In the genomic region with DNA sequence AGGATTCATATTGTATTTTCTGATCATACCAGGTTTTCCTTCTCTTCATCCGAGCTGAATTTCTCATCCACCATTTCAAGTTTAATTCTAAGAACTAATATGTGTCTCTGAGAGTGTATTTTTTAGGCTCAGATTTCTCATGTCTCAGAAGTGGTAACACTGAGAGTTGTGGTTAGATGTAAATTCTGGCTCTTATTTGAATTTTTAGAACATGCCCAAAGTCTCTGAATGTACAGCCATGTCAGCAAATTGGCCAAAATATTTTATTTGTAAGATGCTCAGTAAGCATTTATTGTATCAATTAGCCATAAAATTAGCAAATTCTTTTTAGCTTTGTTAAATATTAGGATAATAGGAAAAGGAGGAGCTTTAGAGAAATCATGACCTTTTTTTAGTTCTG, we compare ENCODE assay signal across 17 cellular contexts. TPM values are rescaled to one million over a fixed set of nuclear protein-coding genes. Genes with fewer than 3 reads are reported as not detected.
DNase-seq lines count a peak whose midpoint lies in the region; ATAC-seq and TF ChIP-seq lines count a peak whose summit lies in the region.
"Had no signal": no experiment of that assay in that cellular context is flagged by ENCODE, and none has a peak within 500 bp of the region (broad histone marks: within the 10 kb centered on the region; RNA-seq: fewer than 3 reads in every experiment).

No MANE protein-coding gene starts in this region.

- no peaks in the 10 kb centered on the region for H3K4me1 ChIP-seq in OCI-LY7 (ENCODE audit: insufficient read depth, low read length, poor library complexity, severe bottlenecking)
- H3K4me1 ChIP-seq: breast epithelium had no signal

- H3K4me2 ChIP-seq in neural cell (ENCODE audit: low read length) (peak overlapping the region; percentile 24), OCI-LY7 (ENCODE audit: low read length) (no peak overlapping the region)
- H3K4me2 ChIP-seq: smooth muscle cell had no signal

- H3K9ac ChIP-seq in neural cell (ENCODE audit: low read length): peak overlapping the region; percentile 41

- no TSS peak for BruUV-seq in OCI-LY7 (replicated peaks; lab: Mats Ljungman, UMichigan)

- H3K9me3 ChIP-seq in neural cell (ENCODE audit: low read length): no peaks in the 10 kb centered on the region
- H3K9me3 ChIP-seq in OCI-LY7 (ENCODE audit: low read length): no peaks in the 10 kb centered on the region
- H3K9me3 ChIP-seq: breast epithelium had no signal

- no peaks in the 10 kb centered on the region for H3K9me3 Mint-ChIP-seq in activated naive CD4-positive, alpha-beta T cell treated with anti-CD3 and anti-CD28 coated beads, Interleukin-2, amount 50 U/mL, for 24 hours
- H3K9me3 Mint-ChIP-seq in activated naive CD4-positive, alpha-beta T cell treated with anti-CD3 and anti-CD28 coated beads, Interleukin-2, amount 10 ng/mL, durations not matched to agents 7 days and 5 days: no peaks in the 10 kb centered on the region

- H3K4me3 ChIP-seq in neural cell (ENCODE audit: low read length): peak overlapping the region; percentile 5
- no peak overlapping the region for H3K4me3 ChIP-seq in OCI-LY7 (ENCODE audit: low read depth, low read length, poor library complexity, severe bottlenecking)
- H3K4me3 ChIP-seq: breast epithelium, smooth muscle cell had no signal

- H3K4me1 Mint-ChIP-seq in activated naive CD4-positive, alpha-beta T cell treated with anti-CD3 and anti-CD28 coated beads, Interleukin-2, amount 50 U/mL, for 24 hours: peaks cover 10% of the 10 kb centered on the region
- H3K4me1 Mint-ChIP-seq in activated naive CD4-positive, alpha-beta T cell treated with anti-CD3 and anti-CD28 coated beads, Interleukin-2, amount 10 ng/mL, durations not matched to agents 7 days and 5 days: peaks cover 10% of the 10 kb centered on the region

- no peaks in the 10 kb centered on the region for H3F3A ChIP-seq in neural cell (ENCODE audit: insufficient read depth, low read length, poor library complexity, severe bottlenecking)

- H3K27ac ChIP-seq in neural cell (ENCODE audit: low read length) (peak overlapping the region; percentile 78), OCI-LY7 (ENCODE audit: low read depth, low read length, poor library complexity, severe bottlenecking) (no peak overlapping the region)
- H3K27ac ChIP-seq: breast epithelium had no signal

- H3K79me2 ChIP-seq in neural cell (replicated peaks; ENCODE audit: insufficient read depth, low read length) (no peaks in the 10 kb centered on the region), OCI-LY7 (ENCODE audit: insufficient read depth, low read depth, low read length) (no peaks in the 10 kb centered on the region)

- H3K9me2 ChIP-seq in neural cell (ENCODE audit: insufficient read depth, low read length) (no peaks in the 10 kb centered on the region), OCI-LY7 (ENCODE audit: insufficient read depth, low read length) (no peaks in the 10 kb centered on the region)

- CTCF ChIA-PET in activated naive CD4-positive, alpha-beta T cell treated with anti-CD3 and anti-CD28 coated beads, Interleukin-2, amount 10 ng/mL, durations not matched to agents 7 days and 5 days (lab: Charles Lee): no interaction called here
- CTCF ChIA-PET in OCI-LY7 (lab: Charles Lee; ENCODE audit: unreplicated experiment): no interaction called here

- peak overlapping the region; percentile 9 for H3K4me3 Mint-ChIP-seq in activated naive CD4-positive, alpha-beta T cell treated with anti-CD3 and anti-CD28 coated beads, Interleukin-2, amount 50 U/mL, for 24 hours
- no peak overlapping the region for H3K4me3 Mint-ChIP-seq in activated naive CD4-positive, alpha-beta T cell treated with anti-CD3 and anti-CD28 coated beads, Interleukin-2, amount 10 ng/mL, durations not matched to agents 7 days and 5 days
- H3K4me3 Mint-ChIP-seq: HFFc6 had no signal

- H4K20me1 ChIP-seq in neural cell (ENCODE audit: insufficient read depth): no peaks in the 10 kb centered on the region
- no peaks in the 10 kb centered on the region for H4K20me1 ChIP-seq in OCI-LY7 (ENCODE audit: insufficient read depth, low read length)

- intact Hi-C loops in OCI-LY7 (cut with micrococcal nuclease; ENCODE audit: unreplicated experiment): no loop called here

- DNase-seq in activated naive CD4-positive, alpha-beta T cell treated with anti-CD3 and anti-CD28 coated beads, Interleukin-2, amount 10 ng/mL, durations not matched to agents 7 days and 5 days: no peak
- no peak for DNase-seq in anterior cingulate cortex (lab: John Stamatoyannopoulos, UW)
- no peak for DNase-seq in OCI-LY7 (ENCODE audit: low spot score)
- DNase-seq in T-helper 1 cell: no peak
- DNase-seq: activated effector memory CD4-positive, alpha-beta T cell treated with anti-CD3 and anti-CD28 coated beads, Interleukin-2, amount 50 U/mL, for 16 hours; effector memory CD4-positive, alpha-beta T cell; foreskin melanocyte; HFFc6; mammary epithelial cell; NCI-H2081; NCI-H774 had no signal

- no peak overlapping the region for H3K27ac Mint-ChIP-seq in activated naive CD4-positive, alpha-beta T cell treated with anti-CD3 and anti-CD28 coated beads, Interleukin-2, amount 50 U/mL, for 24 hours
- no peak overlapping the region for H3K27ac Mint-ChIP-seq in activated naive CD4-positive, alpha-beta T cell treated with anti-CD3 and anti-CD28 coated beads, Interleukin-2, amount 10 ng/mL, durations not matched to agents 7 days and 5 days
- H3K27ac Mint-ChIP-seq: HFFc6 had no signal

- H3K27me3 ChIP-seq in neural cell (ENCODE audit: insufficient read depth, low read depth, low read length): no peaks in the 10 kb centered on the region

- H2AFZ ChIP-seq in neural cell (ENCODE audit: low read depth, low read length) (no peak overlapping the region), OCI-LY7 (ENCODE audit: low read length) (no peak overlapping the region)

- H3K27me3 Mint-ChIP-seq in activated naive CD4-positive, alpha-beta T cell treated with anti-CD3 and anti-CD28 coated beads, Interleukin-2, amount 50 U/mL, for 24 hours: peaks cover 1% of the 10 kb centered on the region
- peaks cover 6% of the 10 kb centered on the region for H3K27me3 Mint-ChIP-seq in activated naive CD4-positive, alpha-beta T cell treated with anti-CD3 and anti-CD28 coated beads, Interleukin-2, amount 10 ng/mL, durations not matched to agents 7 days and 5 days

- no peaks in the 10 kb centered on the region for H3K36me3 ChIP-seq in neural cell (ENCODE audit: insufficient read depth, low read length)
- H3K36me3 ChIP-seq in OCI-LY7 (ENCODE audit: insufficient read depth, low read length): no peaks in the 10 kb centered on the region
- H3K36me3 ChIP-seq: breast epithelium had no signal

- H3K36me3 Mint-ChIP-seq in activated naive CD4-positive, alpha-beta T cell treated with anti-CD3 and anti-CD28 coated beads, Interleukin-2, amount 50 U/mL, for 24 hours: no peaks in the 10 kb centered on the region
- no peaks in the 10 kb centered on the region for H3K36me3 Mint-ChIP-seq in activated naive CD4-positive, alpha-beta T cell treated with anti-CD3 and anti-CD28 coated beads, Interleukin-2, amount 10 ng/mL, durations not matched to agents 7 days and 5 days

- TF ChIP-seq CTCF in neural cell (IDR thresholded peaks at IDR 0.05; ENCODE audit: poor library complexity, severe bottlenecking) (no peak), OCI-LY7 (conservative IDR thresholded peaks at IDR 0.05; ENCODE audit: low read length) (no peak)

- no peak for TF ChIP-seq RAD21 in neural cell (conservative IDR thresholded peaks at IDR 0.05)

- POLR2A ChIA-PET in OCI-LY7 (lab: Charles Lee): interaction anchor here (1.7 kb wide), 1 partner anchor 17 kb away, joined by 6 read pairs; no protein-coding TSS in a partner anchor

- TF ChIP-seq EP300 in neural cell (conservative IDR thresholded peaks at IDR 0.05; ENCODE audit: poor library complexity, severe bottlenecking): no peak

- ATAC-seq in GM21529 (IDR thresholded peaks at IDR 0.05; ENCODE audit: unreplicated experiment) (peak; percentile 67), HG03175 (IDR thresholded peaks at IDR 0.05; ENCODE audit: unreplicated experiment) (peak; percentile 38)

TF ChIP-seq in neural cell, 6 proteins besides CTCF, POLR2A, EP300 and RAD21:
- no peak for TF ChIP-seq MXI1 (conservative IDR thresholded peaks at IDR 0.05; ENCODE audit: poor library complexity, severe bottlenecking)
- TF ChIP-seq TAF1 (IDR thresholded peaks at IDR 0.05; ENCODE audit: low read depth): no peak
- TF ChIP-seq POLR2AphosphoS5 (IDR thresholded peaks at IDR 0.05): no peak
- no peak for TF ChIP-seq EZH2 (IDR thresholded peaks at IDR 0.05; ENCODE audit: borderline replicate concordance, insufficient read depth, low read length, poor library complexity, severe bottlenecking)
- no peak for TF ChIP-seq SMC3 (conservative IDR thresholded peaks at IDR 0.05; ENCODE audit: poor library complexity)
- TF ChIP-seq, protein P1, sequence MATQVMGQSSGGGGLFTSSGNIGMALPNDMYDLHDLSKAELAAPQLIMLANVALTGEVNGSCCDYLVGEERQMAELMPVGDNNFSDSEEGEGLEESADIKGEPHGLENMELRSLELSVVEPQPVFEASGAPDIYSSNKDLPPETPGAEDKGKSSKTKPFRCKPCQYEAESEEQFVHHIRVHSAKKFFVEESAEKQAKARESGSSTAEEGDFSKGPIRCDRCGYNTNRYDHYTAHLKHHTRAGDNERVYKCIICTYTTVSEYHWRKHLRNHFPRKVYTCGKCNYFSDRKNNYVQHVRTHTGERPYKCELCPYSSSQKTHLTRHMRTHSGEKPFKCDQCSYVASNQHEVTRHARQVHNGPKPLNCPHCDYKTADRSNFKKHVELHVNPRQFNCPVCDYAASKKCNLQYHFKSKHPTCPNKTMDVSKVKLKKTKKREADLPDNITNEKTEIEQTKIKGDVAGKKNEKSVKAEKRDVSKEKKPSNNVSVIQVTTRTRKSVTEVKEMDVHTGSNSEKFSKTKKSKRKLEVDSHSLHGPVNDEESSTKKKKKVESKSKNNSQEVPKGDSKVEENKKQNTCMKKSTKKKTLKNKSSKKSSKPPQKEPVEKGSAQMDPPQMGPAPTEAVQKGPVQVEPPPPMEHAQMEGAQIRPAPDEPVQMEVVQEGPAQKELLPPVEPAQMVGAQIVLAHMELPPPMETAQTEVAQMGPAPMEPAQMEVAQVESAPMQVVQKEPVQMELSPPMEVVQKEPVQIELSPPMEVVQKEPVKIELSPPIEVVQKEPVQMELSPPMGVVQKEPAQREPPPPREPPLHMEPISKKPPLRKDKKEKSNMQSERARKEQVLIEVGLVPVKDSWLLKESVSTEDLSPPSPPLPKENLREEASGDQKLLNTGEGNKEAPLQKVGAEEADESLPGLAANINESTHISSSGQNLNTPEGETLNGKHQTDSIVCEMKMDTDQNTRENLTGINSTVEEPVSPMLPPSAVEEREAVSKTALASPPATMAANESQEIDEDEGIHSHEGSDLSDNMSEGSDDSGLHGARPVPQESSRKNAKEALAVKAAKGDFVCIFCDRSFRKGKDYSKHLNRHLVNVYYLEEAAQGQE (IDR thresholded peaks at IDR 0.05; ENCODE audit: borderline replicate concordance): no peak
TF ChIP-seq in neural cell: peak in this region for 0.

RNA-seq across cellular contexts. Expression of gene SV2C, which starts 16.6 kb away (rescaled TPM):
- 0.45 and 0.88 TPM in 2 replicates for polyA plus RNA-seq in neural cell
- 2.2 and 2.4 TPM in 2 replicates for polyA minus RNA-seq in neural cell
- total RNA-seq in OCI-LY7 (2014; rRNA removed; shearing (Covaris generic)): not detected in 2 replicates
- total RNA-seq in OCI-LY7 (2022): not detected in 2 replicates
- total RNA-seq: HFFc6, smooth muscle cell had no signal
- polyA plus RNA-seq: smooth muscle cell had no signal
